ENCODE assay signal across 19 cellular contexts in the genomic region with DNA sequence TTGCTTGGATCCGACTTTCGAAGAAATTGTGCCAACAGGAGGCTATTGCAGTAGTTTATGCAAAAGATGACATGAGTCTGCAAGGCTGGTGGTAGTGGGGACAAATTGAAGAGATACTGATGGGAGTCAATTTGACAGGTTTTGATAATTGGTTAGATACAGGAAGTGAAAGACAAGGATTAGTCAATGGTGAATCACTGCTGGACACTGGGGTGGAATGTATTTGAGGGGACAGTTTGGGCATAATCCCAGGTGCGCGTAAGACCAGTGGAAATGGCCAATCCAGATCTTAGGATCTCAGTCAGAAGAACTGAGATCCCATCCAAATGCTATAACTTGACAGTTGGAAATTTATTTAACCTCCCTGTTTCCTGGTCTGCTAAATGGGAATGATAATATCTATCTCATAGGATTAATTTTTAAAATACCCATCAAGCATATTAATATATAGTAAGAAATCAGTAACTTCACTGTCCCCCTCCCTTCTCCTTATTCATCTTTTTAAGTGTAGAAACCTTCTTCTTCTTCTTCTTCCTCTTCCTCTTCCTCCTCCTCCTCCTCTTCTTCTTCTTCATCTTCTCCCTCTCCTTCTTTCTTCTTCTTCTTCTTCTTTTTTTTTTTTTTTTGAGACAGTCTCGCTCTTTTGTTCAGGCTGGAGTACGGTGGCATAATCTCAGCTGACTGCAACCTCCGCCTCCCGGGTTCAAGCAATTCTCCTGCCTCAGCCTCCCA. TPM values are rescaled to one million over a fixed set of nuclear protein-coding genes. Genes with fewer than 3 reads are reported as not detected.
A peak's percentile ranks its signal among the peaks of the same experiment; 100 is the strongest.
DNase-seq lines count a peak whose midpoint lies in the region; ATAC-seq, FAIRE-seq and TF ChIP-seq lines count a peak whose summit lies in the region.
"Had no signal": no experiment of that assay in that cellular context is flagged by ENCODE, and none has a peak within 500 bp of the region (broad histone marks: within the 10 kb centered on the region; RNA-seq: fewer than 3 reads in every experiment).

No MANE protein-coding gene starts in this region.

- no peak for TF ChIP-seq POLR2A in HCT116 (IDR thresholded peaks at IDR 0.05; ENCODE audit: borderline replicate concordance, extremely low read depth, insufficient read depth, insufficient read length)

- no peak for ATAC-seq in HCT116

- H3K79me2 ChIP-seq in HCT116 (ENCODE audit: insufficient read depth, low read length) = no peaks in the 10 kb centered on the region

- H3K4me2 ChIP-seq in HCT116 (ENCODE audit: low read length) = 0 out of 2 replicates have a peak overlapping the region, but pooled peaks have one; percentile 6

- BruUV-seq in HCT116 (replicated peaks; lab: Mats Ljungman, UMichigan) = no TSS peak

- peaks cover 7 to 28% of the 10 kb centered on the region in 2 experiments; a peak in 3 of 4 replicates for H3K4me1 ChIP-seq in HCT116 (ENCODE audit: control insufficient read depth in 1 of 2, insufficient read depth in 2 of 2, low read length in 2 of 2)
- peaks cover 0 to 3% (median 0%) of the 10 kb centered on the region in 4 donors for H3K4me1 ChIP-seq in tibial artery

- no peak for FAIRE-seq in urothelium cell line (lab: Jason Lieb, UNC)

- H3K9me3 ChIP-seq in HCT116 (ENCODE audit: control insufficient read depth in 1 of 2, insufficient read depth in 1 of 2, low read depth in 1 of 2, low read length in 2 of 2) (no peaks in the 10 kb centered on the region), tibial artery (no peaks in the 10 kb centered on the region)
- H3K9me3 ChIP-seq: Caco-2, HAP-1, MG63 had no signal

- no peak overlapping the region for H3K27ac ChIP-seq in HCT116 (ENCODE audit: low read depth, low read length)
- H3K27ac ChIP-seq in RWPE1 = peak overlapping the region; percentile 54
- no peak overlapping the region for H3K27ac ChIP-seq in tibial artery

- H3K36me3 ChIP-seq in HCT116 (ENCODE audit: control insufficient read depth in 1 of 2, insufficient read depth in 2 of 2, low read length in 2 of 2) (no peaks in the 10 kb centered on the region), tibial artery (no peaks in the 10 kb centered on the region)
- H3K36me3 ChIP-seq: HAP-1 had no signal

- H3K4me3 ChIP-seq in HCT116 (replicated peaks in 1 of 2; ENCODE audit: low read depth in 1 of 2, low read length in 2 of 2) (no peak overlapping the region), fibroblast of mammary gland (ENCODE audit: control insufficient read depth, low read depth, low read length) (no peak overlapping the region), tibial artery (no peak overlapping the region)
- H3K4me3 ChIP-seq: HAP-1, MG63 had no signal

- POLR2A ChIA-PET in HCT116 (lab: Charles Lee) (no interaction called here), RWPE1 (lab: Yijun Ruan, JAX; ENCODE audit: low non-redundant PET) (no interaction called here), HEK293T (lab: Yijun Ruan, JAX) (no interaction called here)

- CTCF ChIA-PET in HCT116 (lab: Charles Lee) (interaction anchor here (1.1 to 3.3 kb wide), 2 partner anchors 354 to 433 kb away, joined by 5 to 21 read pairs; no protein-coding TSS in a partner anchor), RWPE1 (lab: Yijun Ruan, JAX) (interaction anchor here (0.5 to 2.5 kb wide), 3 partner anchors 26 to 354 kb away, joined by 3 to 17 read pairs (median 4); no protein-coding TSS in a partner anchor), HEK293T (lab: Yijun Ruan, JAX) (interaction anchor here (0.5 to 1.1 kb wide), 2 partner anchors 354 to 355 kb away, joined by 3 to 5 read pairs; no protein-coding TSS in a partner anchor)

- intact Hi-C loops in HCT116 (cut with micrococcal nuclease) (loop anchor here (1.0 kb wide), 1 partner anchor 433 kb away; no protein-coding TSS in a partner anchor), tibial artery (cut with DNase I; ENCODE audit: low total_unique reads) (no loop called here)

- H4K20me1 ChIP-seq in HCT116 (ENCODE audit: insufficient read depth) = no peaks in the 10 kb centered on the region

- no peak for TF ChIP-seq CTCF in HCT116 (IDR thresholded peaks at IDR 0.05 in 2 of 3, conservative IDR thresholded peaks at IDR 0.05 in 1 of 3; ENCODE audit: borderline replicate concordance in 1 of 3, insufficient read depth in 1 of 3, low read depth in 2 of 3, low read length in 2 of 3)
- TF ChIP-seq CTCF in RWPE1 (conservative IDR thresholded peaks at IDR 0.05; ENCODE audit: low read depth) = no peak
- no peak for TF ChIP-seq CTCF in fibroblast of mammary gland (conservative IDR thresholded peaks at IDR 0.05; ENCODE audit: control insufficient read depth, insufficient read depth, low read depth, low read length)
- no peak for TF ChIP-seq CTCF in tibial artery (IDR thresholded peaks at IDR 0.05)

- no peak for TF ChIP-seq RAD21 in HCT116 (IDR thresholded peaks at IDR 0.05; ENCODE audit: low read depth)

- no peaks in the 10 kb centered on the region for H3K9me2 ChIP-seq in HCT116 (ENCODE audit: insufficient read depth)

- H3K27me3 ChIP-seq in HCT116 (ENCODE audit: insufficient read depth, low read length) (no peaks in the 10 kb centered on the region), tibial artery (no peaks in the 10 kb centered on the region)
- H3K27me3 ChIP-seq: MG63 had no signal

- DNase-seq in NOMO-1 treated with DMSO at 0.1 percent for 48 hours (lab: John Stamatoyannopoulos, UW; ENCODE audit: unreplicated experiment) (peak; percentile 16), NOMO-1 treated with dmso at 0.1 percent for 144 hours (lab: John Stamatoyannopoulos, UW; ENCODE audit: unreplicated experiment) (no peak), HCT116 (ENCODE audit: low read depth, low spot score) (no peak), RWPE1 (ENCODE audit: low spot score) (no peak), fibroblast of mammary gland (ENCODE audit: low read depth) (peak; percentile 38), tibial artery (no peak), HEK293T (ENCODE audit: extremely low spot score) (no peak), urothelium cell line (ENCODE audit: low spot score) (no peak)
- DNase-seq: C1 segment of cervical spinal cord, Caco-2, GF-D8, KG1, MG63, NCI-H1930, NCI-H510A treated with DMSO at 0.1 percent for 48 hours, Right ventricle myocardium superior had no signal

- RAD21 ChIA-PET in HCT116 (lab: Charles Lee; ENCODE audit: low non-redundant PET in 1 of 2, low total read pairs in 2 of 2, uncharacterized antibody in 2 of 2, unreplicated experiment in 2 of 2) = no interaction called here

- no peak overlapping the region for H2AFZ ChIP-seq in HCT116 (ENCODE audit: low read depth, low read length, poor library complexity, severe bottlenecking)

- H3K9ac ChIP-seq in HCT116 (ENCODE audit: low read length) = no peak overlapping the region

TF ChIP-seq in HCT116, 20 proteins besides CTCF, POLR2A, EP300 and RAD21:
- TF ChIP-seq FOSL1 (IDR thresholded peaks at IDR 0.05; ENCODE audit: low read depth) (peak; percentile 66), EZH2phosphoT487 (IDR thresholded peaks at IDR 0.05; ENCODE audit: borderline replicate concordance) (no peak), SP1 (IDR thresholded peaks at IDR 0.05; ENCODE audit: low read depth) (peak; percentile 37; the same call in 1 of the 2 replicates), JUND (IDR thresholded peaks at IDR 0.05) (peak; percentile 35; the same call in 1 of the 2 replicates)
TF ChIP-seq in HCT116: peak in this region for 3.

TF ChIP-seq in HEK293T, 16 proteins besides CTCF, POLR2A, EP300 and RAD21:
- TF ChIP-seq HDGF (IDR thresholded peaks at IDR 0.05; ENCODE audit: borderline replicate concordance) (no peak), SUZ12 (IDR thresholded peaks at IDR 0.05) (no peak), FOXM1 (IDR thresholded peaks at IDR 0.05; ENCODE audit: borderline replicate concordance) (no peak), ELF4 (IDR thresholded peaks at IDR 0.05) (no peak), SP1 (IDR thresholded peaks at IDR 0.05) (no peak), ARNT (IDR thresholded peaks at IDR 0.05) (no peak)

RNA-seq across cellular contexts. Expression of a gene that starts 30.9 kb away (rescaled TPM):
- not detected for total RNA-seq in HCT116 (2021; ENCODE audit: unreplicated experiment)
- polyA plus RNA-seq in HCT116 (2012) = 0.03 and 0.05 TPM in 2 replicates
- total RNA-seq: A172, OCI-LY7 had no signal

RNA-seq across cellular contexts. Expression of a gene that starts 48.8 kb away (rescaled TPM):
- 15.7 TPM for total RNA-seq in HCT116 (2021; ENCODE audit: unreplicated experiment)
- 6.6 and 7.5 TPM in 2 replicates for polyA plus RNA-seq in HCT116 (2012)

Comparison
In these comparisons a context has a peak if more than half of its experiments do, and no peak if none do; other contexts are left out.
1. DNase-seq: peak in NOMO-1 treated with DMSO at 0.1 percent for 48 hours (single experiment) and fibroblast of mammary gland (single experiment); none in NOMO-1 treated with dmso at 0.1 percent for 144 hours (single experiment), HCT116 (single experiment), RWPE1 (single experiment), tibial artery (0 of 2), HEK293T (single experiment) and urothelium cell line (single experiment).